ENCODE assay signal across 13 cellular contexts in genomic region chr10:18179901-18180300, GRCh38. TPM values are rescaled to one million over a fixed set of nuclear protein-coding genes. Genes with fewer than 3 reads are reported as not detected.
A peak's percentile ranks its signal among the peaks of the same experiment; 100 is the strongest.
DNase-seq lines count a peak whose midpoint lies in the region; ATAC-seq, FAIRE-seq and TF ChIP-seq lines count a peak whose summit lies in the region.
"Had no signal": no experiment of that assay in that cellular context is flagged by ENCODE, and none has a peak within 500 bp of the region (broad histone marks: within the 10 kb centered on the region; RNA-seq: fewer than 3 reads in every experiment).

No MANE protein-coding gene starts in this region.

- H2AFZ ChIP-seq in astrocyte (ENCODE audit: low read depth, low read length) (peak overlapping the region; percentile 53), osteoblast (ENCODE audit: low read length) (peak overlapping the region; percentile 67)

- H3K27me3 ChIP-seq in astrocyte (ENCODE audit: insufficient read depth, low read length) (no peaks in the 10 kb centered on the region), osteoblast (ENCODE audit: insufficient read depth, low read length) (peaks cover 24% of the 10 kb centered on the region), HAP-1 (ENCODE audit: low read depth) (no peaks in the 10 kb centered on the region)

- no peak overlapping the region for H3K4me3 ChIP-seq in AG10803 (ENCODE audit: low read length)
- no peak overlapping the region for H3K4me3 ChIP-seq in astrocyte (ENCODE audit: insufficient read depth, low read depth, low read length)
- H3K4me3 ChIP-seq in osteoblast (ENCODE audit: insufficient read depth, low read length), result peak overlapping the region; percentile 19
- no peak overlapping the region for H3K4me3 ChIP-seq in HAP-1

- H4K20me1 ChIP-seq in astrocyte (ENCODE audit: insufficient read depth, low read length), result no peaks in the 10 kb centered on the region
- no peaks in the 10 kb centered on the region for H4K20me1 ChIP-seq in osteoblast (ENCODE audit: insufficient read depth, low read length)

- ATAC-seq in Right ventricle myocardium superior (ENCODE audit: poor library complexity) (peak; percentile 93), HG03571 (IDR thresholded peaks at IDR 0.05; ENCODE audit: unreplicated experiment) (no peak)

- FAIRE-seq in astrocyte (lab: Jason Lieb, UNC), result no peak
- FAIRE-seq: GM12891 had no signal

- H3K4me2 ChIP-seq in astrocyte (ENCODE audit: low read length) (peak overlapping the region; percentile 68), osteoblast (ENCODE audit: insufficient read depth, low read length) (peak overlapping the region; percentile 45)

- TF ChIP-seq CTCF in AG10803 (conservative IDR thresholded peaks at IDR 0.05; ENCODE audit: low read length) (no peak), astrocyte (IDR thresholded peaks at IDR 0.05; ENCODE audit: insufficient read depth, low read depth, low read length) (no peak), osteoblast (IDR thresholded peaks at IDR 0.05; ENCODE audit: extremely low read depth, low read depth, low read length) (no peak), GM10266 (IDR thresholded peaks at IDR 0.05; ENCODE audit: control insufficient read depth, insufficient read depth, low read depth, missing control alignments) (no peak)

- peak overlapping the region; percentile 43 for H3K27ac Mint-ChIP-seq in astrocyte (ENCODE audit: unreplicated experiment)
- H3K27ac Mint-ChIP-seq: activated naive CD4-positive, alpha-beta T cell treated with anti-CD3 and anti-CD28 coated beads, Interleukin-2, amount 10 ng/mL, durations not matched to agents 7 days and 5 days; CD4-positive, alpha-beta memory T cell had no signal

- H3K9me3 ChIP-seq in astrocyte (ENCODE audit: insufficient read depth, low read depth, low read length) (no peaks in the 10 kb centered on the region), osteoblast (ENCODE audit: low read depth, low read length) (no peaks in the 10 kb centered on the region), HAP-1 (no peaks in the 10 kb centered on the region; the same call in 1 of the 2 replicates)

- H3K79me2 ChIP-seq in astrocyte (ENCODE audit: insufficient read depth, low read length), result no peaks in the 10 kb centered on the region
- H3K79me2 ChIP-seq in osteoblast (ENCODE audit: insufficient read depth, low read length), result no peaks in the 10 kb centered on the region

- H3K36me3 Mint-ChIP-seq in astrocyte (ENCODE audit: low read depth, unreplicated experiment), result no peaks in the 10 kb centered on the region
- H3K36me3 Mint-ChIP-seq: activated naive CD4-positive, alpha-beta T cell treated with anti-CD3 and anti-CD28 coated beads, Interleukin-2, amount 10 ng/mL, durations not matched to agents 7 days and 5 days; CD4-positive, alpha-beta memory T cell had no signal

- peak overlapping the region; percentile 4 for H3K9ac ChIP-seq in astrocyte (ENCODE audit: low read length)

- H3K27ac ChIP-seq in astrocyte (ENCODE audit: low read depth, low read length) (no peak overlapping the region), osteoblast (ENCODE audit: low read depth, low read length) (peak overlapping the region; percentile 21)

- no peaks in the 10 kb centered on the region for H3K9me3 Mint-ChIP-seq in astrocyte (ENCODE audit: unreplicated experiment)
- H3K9me3 Mint-ChIP-seq: activated naive CD4-positive, alpha-beta T cell treated with anti-CD3 and anti-CD28 coated beads, Interleukin-2, amount 10 ng/mL, durations not matched to agents 7 days and 5 days had no signal

- no peaks in the 10 kb centered on the region for H3K27me3 Mint-ChIP-seq in astrocyte (ENCODE audit: low read depth, unreplicated experiment)
- H3K27me3 Mint-ChIP-seq: activated naive CD4-positive, alpha-beta T cell treated with anti-CD3 and anti-CD28 coated beads, Interleukin-2, amount 10 ng/mL, durations not matched to agents 7 days and 5 days had no signal

- in situ Hi-C loops in HAP-1 (cut with MboI; ENCODE audit: low sequenced_read_pairs), result no loop called here

- peaks cover 7% of the 10 kb centered on the region for H3K4me1 ChIP-seq in astrocyte (ENCODE audit: insufficient read depth, low read length)
- H3K4me1 ChIP-seq in osteoblast (ENCODE audit: insufficient read depth, low read length), result peaks cover 9% of the 10 kb centered on the region
- H3K4me1 ChIP-seq in HAP-1, result no peaks in the 10 kb centered on the region

- H3K4me1 Mint-ChIP-seq in astrocyte (ENCODE audit: low read depth, unreplicated experiment), result peaks cover 16% of the 10 kb centered on the region
- H3K4me1 Mint-ChIP-seq: activated naive CD4-positive, alpha-beta T cell treated with anti-CD3 and anti-CD28 coated beads, Interleukin-2, amount 10 ng/mL, durations not matched to agents 7 days and 5 days; CD4-positive, alpha-beta memory T cell had no signal

- H3K36me3 ChIP-seq in astrocyte (ENCODE audit: insufficient read depth, low read length) (no peaks in the 10 kb centered on the region), osteoblast (ENCODE audit: insufficient read depth, low read length) (no peaks in the 10 kb centered on the region), HAP-1 (replicated peaks) (peaks cover 12% of the 10 kb centered on the region)

- DNase-seq in AG10803 (ENCODE audit: low read depth), result peak; percentile 62
- peak; percentile 81 for DNase-seq in astrocyte (ENCODE audit: low read depth)
- no peak for DNase-seq in Right ventricle myocardium superior
- DNase-seq in osteoblast (ENCODE audit: insufficient read length, low spot score, missing footprints), result peak; percentile 38
- DNase-seq in GM10266 (ENCODE audit: extremely low spot score), result no peak
- no peak for DNase-seq in glomerular visceral epithelial cell (ENCODE audit: extremely low spot score)
- DNase-seq in HAP-1 (ENCODE audit: low spot score in 2 of 2), result no peak
- DNase-seq: activated naive CD4-positive, alpha-beta T cell treated with anti-CD3 and anti-CD28 coated beads, Interleukin-2, amount 10 ng/mL, durations not matched to agents 7 days and 5 days; CD4-positive, alpha-beta memory T cell; MV-4-11 had no signal

- intact Hi-C loops in Right ventricle myocardium superior (cut with DNase I), result no loop called here

- no peak overlapping the region for H3K4me3 Mint-ChIP-seq in astrocyte (ENCODE audit: unreplicated experiment)
- H3K4me3 Mint-ChIP-seq: activated naive CD4-positive, alpha-beta T cell treated with anti-CD3 and anti-CD28 coated beads, Interleukin-2, amount 10 ng/mL, durations not matched to agents 7 days and 5 days; CD4-positive, alpha-beta memory T cell had no signal

RNA-seq across cellular contexts. Expression of gene CACNB2, which starts 39.7 kb away (rescaled TPM):
- total RNA-seq in astrocyte, result 0.46 and 0.66 TPM in 2 replicates
- total RNA-seq in Right ventricle myocardium superior, result 45.7 TPM
- total RNA-seq in osteoblast, result under 0.01 and 0.88 TPM in 2 replicates
- total RNA-seq: CD4-positive, alpha-beta memory T cell; pulmonary artery endothelial cell had no signal

Comparison
In these comparisons a context has a peak if more than half of its experiments do, and no peak if none do; other contexts are left out.
1. DNase-seq: peak in AG10803 (single experiment), astrocyte (single experiment) and osteoblast (single experiment); none in Right ventricle myocardium superior (single experiment), GM10266 (single experiment), glomerular visceral epithelial cell (single experiment) and HAP-1 (0 of 2).
2. RNA of gene CACNB2, which starts 39.7 kb away (total RNA-seq): 45.7 TPM in Right ventricle myocardium superior (single experiment); 0.46 to 0.66 TPM in astrocyte and under 0.01 to 0.88 TPM in osteoblast; every median in the first group is over 10 times any median in the second.